Comparison of ENCODE assay signal across 8 cellular contexts in the genomic region with DNA sequence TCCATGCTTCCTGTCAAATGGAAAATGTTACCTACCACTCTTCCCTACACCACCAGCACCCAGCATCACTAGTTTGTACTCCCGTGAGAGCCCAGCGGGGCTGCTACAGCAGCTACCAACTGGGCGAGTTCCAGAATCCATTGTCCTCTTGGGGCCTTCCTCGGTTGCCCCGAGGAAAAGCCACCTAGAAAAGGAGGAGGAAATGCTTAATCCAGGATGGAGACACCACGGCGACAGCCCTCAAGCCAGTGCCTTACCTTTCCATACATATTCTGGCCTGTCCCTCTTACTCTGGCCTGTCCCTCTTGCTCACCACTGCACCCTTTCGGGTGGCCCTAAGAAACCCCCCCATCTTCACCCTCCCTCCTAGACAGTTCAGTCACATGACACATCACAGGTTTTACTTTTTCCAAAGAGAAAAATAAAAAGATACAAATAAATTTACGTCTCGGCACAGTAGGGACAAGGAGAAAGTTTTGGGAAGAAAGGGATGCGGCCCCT. TPM values are rescaled to one million over a fixed set of nuclear protein-coding genes. Genes with fewer than 3 reads are reported as not detected.
A peak's percentile ranks its signal among the peaks of the same experiment; 100 is the strongest.
DNase-seq lines count a peak whose midpoint lies in the region; ATAC-seq and TF ChIP-seq lines count a peak whose summit lies in the region.

No MANE protein-coding gene starts in this region.

- peaks cover 10% of the 10 kb centered on the region; the same call in 1 of the 2 replicates for H3K79me2 ChIP-seq in SU-DHL-6 (ENCODE audit: insufficient read depth, low read length)

- H3K9me3 ChIP-seq in SU-DHL-6 (ENCODE audit: insufficient read depth, low read length) (no peaks in the 10 kb centered on the region), endocrine pancreas (ENCODE audit: control insufficient read depth, low read length) (no peaks in the 10 kb centered on the region), thymus (ENCODE audit: control insufficient read depth) (no peaks in the 10 kb centered on the region)

- WGBS in thymus, result 14% methylated on average over 11 of the region's 11 CpGs

- H3K9me2 ChIP-seq in SU-DHL-6 (replicated peaks; ENCODE audit: insufficient read depth, low read length), result no peaks in the 10 kb centered on the region

- peaks cover 42% of the 10 kb centered on the region for H3F3A ChIP-seq in SU-DHL-6 (ENCODE audit: insufficient read depth)

- peak overlapping the region; percentile 96 for H3K4me3 Mint-ChIP-seq in memory B cell

- H3K9ac ChIP-seq in SU-DHL-6 (ENCODE audit: low read length) (peak overlapping the region; percentile 67), endocrine pancreas (ENCODE audit: control insufficient read depth, insufficient read depth, low read length) (peak overlapping the region; percentile 91)

- peaks cover 6% of the 10 kb centered on the region for H3K4me1 ChIP-seq in endocrine pancreas (ENCODE audit: control insufficient read depth, insufficient read depth, low read length)
- peaks cover 5% of the 10 kb centered on the region for H3K4me1 ChIP-seq in thymus (ENCODE audit: control insufficient read depth, insufficient read depth, low read length)

- H3K4me1 Mint-ChIP-seq in memory B cell, result peaks cover 14% of the 10 kb centered on the region

- peak; percentile 34 for DNase-seq in activated T-cell treated with anti-CD3 and anti-CD28 coated beads, Interleukin-2, amount 50 U/mL, for 1 hour
- no peak for DNase-seq in activated T-cell treated with anti-CD3 and anti-CD28 coated beads for 4 hours
- no peak for DNase-seq in memory B cell (ENCODE audit: low spot score in 2 of 2)

- H3K9me3 Mint-ChIP-seq in memory B cell, result no peaks in the 10 kb centered on the region

- H2AFZ ChIP-seq in SU-DHL-6 (ENCODE audit: low read depth, low read length, severe bottlenecking), result peak overlapping the region; percentile 25

- H3K27me3 Mint-ChIP-seq in memory B cell, result no peaks in the 10 kb centered on the region

- ATAC-seq in HG03469 (IDR thresholded peaks at IDR 0.05; ENCODE audit: unreplicated experiment), result peak; percentile 8
- ATAC-seq in memory B cell (ENCODE audit: low read depth), result peak; percentile 36
- ATAC-seq in GM19395 (IDR thresholded peaks at IDR 0.05; ENCODE audit: unreplicated experiment), result no peak

- H3K4me2 ChIP-seq in SU-DHL-6 (ENCODE audit: low read depth, low read length, poor library complexity, severe bottlenecking), result peak overlapping the region; percentile 85

- H3K36me3 ChIP-seq in SU-DHL-6 (ENCODE audit: low read length) (peaks cover 28% of the 10 kb centered on the region), endocrine pancreas (ENCODE audit: control insufficient read depth, insufficient read depth, low read length) (no peaks in the 10 kb centered on the region), thymus (ENCODE audit: control insufficient read depth, insufficient read depth) (peaks cover 38% of the 10 kb centered on the region)

- TF ChIP-seq CTCF in SU-DHL-6 (IDR thresholded peaks at IDR 0.05; ENCODE audit: insufficient read depth, low read length, poor library complexity, severe bottlenecking), result peak; percentile 13

- H3K36me3 Mint-ChIP-seq in memory B cell, result peaks cover 15% of the 10 kb centered on the region

- H3K4me3 ChIP-seq in SU-DHL-6 (ENCODE audit: insufficient read depth, low read length, poor library complexity, severe bottlenecking) (peak overlapping the region; percentile 76), endocrine pancreas (ENCODE audit: control insufficient read depth, insufficient read depth, low read length) (peak overlapping the region; percentile 74), thymus (ENCODE audit: low read length) (peak overlapping the region; percentile 94)

- H3K27ac ChIP-seq in SU-DHL-6 (ENCODE audit: low read depth, low read length) (peak overlapping the region; percentile 62), thymus (ENCODE audit: low read depth) (peak overlapping the region; percentile 92)

- H3K27ac Mint-ChIP-seq in memory B cell, result peak overlapping the region; percentile 97

- H4K20me1 ChIP-seq in SU-DHL-6 (ENCODE audit: low read depth, low read length), result no peaks in the 10 kb centered on the region

- H3K27me3 ChIP-seq in SU-DHL-6 (ENCODE audit: low read length) (no peaks in the 10 kb centered on the region), endocrine pancreas (ENCODE audit: control insufficient read depth, insufficient read depth, low read length) (no peaks in the 10 kb centered on the region), thymus (ENCODE audit: control insufficient read depth, insufficient read depth) (no peaks in the 10 kb centered on the region)

RNA-seq across cellular contexts. Expression of a gene that starts 0.5 kb away (rescaled TPM):
- 17.2 TPM for polyA plus RNA-seq in thymus

RNA-seq across cellular contexts. Expression of a gene that starts 23.5 kb away (rescaled TPM):
- polyA plus RNA-seq in thymus, result 45.8 TPM

RNA-seq across cellular contexts. Expression of a gene that starts 30.8 kb away (rescaled TPM):
- 0.18 TPM for polyA plus RNA-seq in thymus

RNA-seq across cellular contexts. Expression of a gene that starts 51.3 kb away (rescaled TPM):
- 3.3 TPM for polyA plus RNA-seq in thymus

RNA-seq across cellular contexts. Expression of a gene that starts 53.7 kb away (rescaled TPM):
- 33.0 TPM for polyA plus RNA-seq in thymus
